In genomic region chr15:80780416-80781221, GRCh38 we compare ENCODE assay signal across 1 cellular context.
TF ChIP-seq lines count a peak whose summit lies in the region.

No MANE protein-coding gene starts in this region.

TF ChIP-seq in HepG2, 621 proteins besides CTCF, POLR2A, EP300 and RAD21 (continued from another document and continues in another):
- TF ChIP-seq, protein P1, sequence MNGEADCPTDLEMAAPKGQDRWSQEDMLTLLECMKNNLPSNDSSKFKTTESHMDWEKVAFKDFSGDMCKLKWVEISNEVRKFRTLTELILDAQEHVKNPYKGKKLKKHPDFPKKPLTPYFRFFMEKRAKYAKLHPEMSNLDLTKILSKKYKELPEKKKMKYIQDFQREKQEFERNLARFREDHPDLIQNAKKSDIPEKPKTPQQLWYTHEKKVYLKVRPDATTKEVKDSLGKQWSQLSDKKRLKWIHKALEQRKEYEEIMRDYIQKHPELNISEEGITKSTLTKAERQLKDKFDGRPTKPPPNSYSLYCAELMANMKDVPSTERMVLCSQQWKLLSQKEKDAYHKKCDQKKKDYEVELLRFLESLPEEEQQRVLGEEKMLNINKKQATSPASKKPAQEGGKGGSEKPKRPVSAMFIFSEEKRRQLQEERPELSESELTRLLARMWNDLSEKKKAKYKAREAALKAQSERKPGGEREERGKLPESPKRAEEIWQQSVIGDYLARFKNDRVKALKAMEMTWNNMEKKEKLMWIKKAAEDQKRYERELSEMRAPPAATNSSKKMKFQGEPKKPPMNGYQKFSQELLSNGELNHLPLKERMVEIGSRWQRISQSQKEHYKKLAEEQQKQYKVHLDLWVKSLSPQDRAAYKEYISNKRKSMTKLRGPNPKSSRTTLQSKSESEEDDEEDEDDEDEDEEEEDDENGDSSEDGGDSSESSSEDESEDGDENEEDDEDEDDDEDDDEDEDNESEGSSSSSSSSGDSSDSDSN (CRISPR knock-in tag; IDR thresholded peaks at IDR 0.05), result peak; percentile 61
- TF ChIP-seq MTA3 (CRISPR knock-in tag; IDR thresholded peaks at IDR 0.05), result no peak
- TF ChIP-seq POGZ (CRISPR knock-in tag; IDR thresholded peaks at IDR 0.05), result no peak
- peak; percentile 91 for TF ChIP-seq SNAI1 (CRISPR knock-in tag; IDR thresholded peaks at IDR 0.05; ENCODE audit: borderline replicate concordance)
- no peak for TF ChIP-seq NONO (IDR thresholded peaks at IDR 0.05)
- no peak for TF ChIP-seq NONO (CRISPR knock-in tag; conservative IDR thresholded peaks at IDR 0.05)
- peak; percentile 91 for TF ChIP-seq ZNF563 (CRISPR knock-in tag; IDR thresholded peaks at IDR 0.05)
- TF ChIP-seq SUZ12 (IDR thresholded peaks at IDR 0.05; ENCODE audit: low read depth, low read length), result no peak
- TF ChIP-seq SMAD3 (CRISPR knock-in tag; IDR thresholded peaks at IDR 0.05), result peak; percentile 94
- TF ChIP-seq HMGXB4 (CRISPR knock-in tag; IDR thresholded peaks at IDR 0.05; ENCODE audit: borderline replicate concordance in 1 of 2, low read depth in 1 of 2), result peak; percentile 49 to 60; a peak in 2 of 4 replicates
- TF ChIP-seq FOSL2 (CRISPR knock-in tag; IDR thresholded peaks at IDR 0.05), result peak; percentile 65
- no peak for TF ChIP-seq JUND (CRISPR knock-in tag; IDR thresholded peaks at IDR 0.05)
- TF ChIP-seq CEBPG (CRISPR knock-in tag; IDR thresholded peaks at IDR 0.05), result no peak
- TF ChIP-seq ZNF556 (CRISPR knock-in tag; IDR thresholded peaks at IDR 0.05; ENCODE audit: borderline replicate concordance), result 0 out of 2 replicates have a peak, but pooled peaks have one; percentile 54
- TF ChIP-seq, protein P2, sequence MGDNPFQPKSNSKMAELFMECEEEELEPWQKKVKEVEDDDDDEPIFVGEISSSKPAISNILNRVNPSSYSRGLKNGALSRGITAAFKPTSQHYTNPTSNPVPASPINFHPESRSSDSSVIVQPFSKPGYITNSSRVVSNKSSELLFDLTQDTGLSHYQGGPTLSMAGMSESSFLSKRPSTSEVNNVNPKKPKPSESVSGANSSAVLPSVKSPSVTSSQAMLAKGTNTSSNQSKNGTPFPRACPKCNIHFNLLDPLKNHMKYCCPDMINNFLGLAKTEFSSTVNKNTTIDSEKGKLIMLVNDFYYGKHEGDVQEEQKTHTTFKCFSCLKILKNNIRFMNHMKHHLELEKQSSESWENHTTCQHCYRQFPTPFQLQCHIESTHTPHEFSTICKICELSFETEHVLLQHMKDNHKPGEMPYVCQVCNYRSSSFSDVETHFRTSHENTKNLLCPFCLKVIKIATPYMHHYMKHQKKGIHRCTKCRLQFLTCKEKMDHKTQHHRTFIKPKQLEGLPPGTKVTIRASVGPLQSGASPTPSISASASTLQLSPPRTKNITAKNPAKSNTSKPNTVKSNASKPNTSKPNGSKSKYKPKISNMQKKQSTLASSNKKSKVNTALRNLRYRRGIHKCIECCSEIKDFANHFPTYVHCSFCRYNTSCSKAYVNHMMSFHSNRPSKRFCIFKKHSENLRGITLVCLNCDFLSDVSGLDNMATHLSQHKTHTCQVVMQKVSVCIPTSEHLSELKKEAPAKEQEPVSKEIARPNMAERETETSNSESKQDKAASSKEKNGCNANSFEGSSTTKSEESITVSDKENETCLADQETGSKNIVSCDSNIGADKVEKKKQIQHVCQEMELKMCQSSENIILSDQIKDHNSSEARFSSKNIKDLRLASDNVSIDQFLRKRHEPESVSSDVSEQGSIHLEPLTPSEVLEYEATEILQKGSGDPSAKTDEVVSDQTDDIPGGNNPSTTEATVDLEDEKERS (CRISPR knock-in tag; IDR thresholded peaks at IDR 0.05), result peak; percentile 79; the same call in 1 of the 2 replicates
- TF ChIP-seq ZNF670 (CRISPR knock-in tag; IDR thresholded peaks at IDR 0.05; ENCODE audit: borderline replicate concordance), result peak; percentile 86
- peak; percentile 68; the same call in 1 of the 2 replicates for TF ChIP-seq PRDM10 (CRISPR knock-in tag; IDR thresholded peaks at IDR 0.05; ENCODE audit: low read depth)
- peak; percentile 59; the same call in 1 of the 2 replicates for TF ChIP-seq ZNF746 (CRISPR knock-in tag; IDR thresholded peaks at IDR 0.05)
- TF ChIP-seq, protein P3, sequence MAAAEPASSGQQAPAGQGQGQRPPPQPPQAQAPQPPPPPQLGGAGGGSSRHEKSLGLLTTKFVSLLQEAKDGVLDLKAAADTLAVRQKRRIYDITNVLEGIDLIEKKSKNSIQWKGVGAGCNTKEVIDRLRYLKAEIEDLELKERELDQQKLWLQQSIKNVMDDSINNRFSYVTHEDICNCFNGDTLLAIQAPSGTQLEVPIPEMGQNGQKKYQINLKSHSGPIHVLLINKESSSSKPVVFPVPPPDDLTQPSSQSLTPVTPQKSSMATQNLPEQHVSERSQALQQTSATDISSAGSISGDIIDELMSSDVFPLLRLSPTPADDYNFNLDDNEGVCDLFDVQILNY (CRISPR knock-in tag; conservative IDR thresholded peaks at IDR 0.05), result peak; percentile 80
- peak; percentile 95 for TF ChIP-seq MEIS2 (CRISPR knock-in tag; IDR thresholded peaks at IDR 0.05)
- TF ChIP-seq, protein P4, sequence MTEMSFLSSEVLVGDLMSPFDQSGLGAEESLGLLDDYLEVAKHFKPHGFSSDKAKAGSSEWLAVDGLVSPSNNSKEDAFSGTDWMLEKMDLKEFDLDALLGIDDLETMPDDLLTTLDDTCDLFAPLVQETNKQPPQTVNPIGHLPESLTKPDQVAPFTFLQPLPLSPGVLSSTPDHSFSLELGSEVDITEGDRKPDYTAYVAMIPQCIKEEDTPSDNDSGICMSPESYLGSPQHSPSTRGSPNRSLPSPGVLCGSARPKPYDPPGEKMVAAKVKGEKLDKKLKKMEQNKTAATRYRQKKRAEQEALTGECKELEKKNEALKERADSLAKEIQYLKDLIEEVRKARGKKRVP (CRISPR knock-in tag; IDR thresholded peaks at IDR 0.05), result 0 out of 4 replicates have a peak, but pooled peaks of 1 of the 2 experiments have one; percentile 38
- TF ChIP-seq SIN3A (IDR thresholded peaks at IDR 0.05; ENCODE audit: borderline replicate concordance, low read depth, low read length), result peak; percentile 98
- peak; percentile 95 for TF ChIP-seq BORCS8-MEF2B (CRISPR knock-in tag; IDR thresholded peaks at IDR 0.05)
- TF ChIP-seq NR2F6 (IDR thresholded peaks at IDR 0.05), result no peak
- peak; percentile 56; the same call in 1 of the 2 replicates for TF ChIP-seq NR2F6 (CRISPR knock-in tag; IDR thresholded peaks at IDR 0.05)
- peak; percentile 70 for TF ChIP-seq ETV5 (CRISPR knock-in tag; IDR thresholded peaks at IDR 0.05; ENCODE audit: borderline replicate concordance)
- TF ChIP-seq, protein P5, sequence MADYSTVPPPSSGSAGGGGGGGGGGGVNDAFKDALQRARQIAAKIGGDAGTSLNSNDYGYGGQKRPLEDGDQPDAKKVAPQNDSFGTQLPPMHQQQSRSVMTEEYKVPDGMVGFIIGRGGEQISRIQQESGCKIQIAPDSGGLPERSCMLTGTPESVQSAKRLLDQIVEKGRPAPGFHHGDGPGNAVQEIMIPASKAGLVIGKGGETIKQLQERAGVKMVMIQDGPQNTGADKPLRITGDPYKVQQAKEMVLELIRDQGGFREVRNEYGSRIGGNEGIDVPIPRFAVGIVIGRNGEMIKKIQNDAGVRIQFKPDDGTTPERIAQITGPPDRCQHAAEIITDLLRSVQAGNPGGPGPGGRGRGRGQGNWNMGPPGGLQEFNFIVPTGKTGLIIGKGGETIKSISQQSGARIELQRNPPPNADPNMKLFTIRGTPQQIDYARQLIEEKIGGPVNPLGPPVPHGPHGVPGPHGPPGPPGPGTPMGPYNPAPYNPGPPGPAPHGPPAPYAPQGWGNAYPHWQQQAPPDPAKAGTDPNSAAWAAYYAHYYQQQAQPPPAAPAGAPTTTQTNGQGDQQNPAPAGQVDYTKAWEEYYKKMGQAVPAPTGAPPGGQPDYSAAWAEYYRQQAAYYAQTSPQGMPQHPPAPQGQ (CRISPR knock-in tag; IDR thresholded peaks at IDR 0.05; ENCODE audit: borderline replicate concordance), result no peak
- TF ChIP-seq MAZ (IDR thresholded peaks at IDR 0.05; ENCODE audit: borderline replicate concordance, low read depth, low read length), result no peak
- TF ChIP-seq MAZ (CRISPR knock-in tag; IDR thresholded peaks at IDR 0.05; ENCODE audit: low read depth), result peak; percentile 69
- no peak for TF ChIP-seq CSRNP2 (CRISPR knock-in tag; conservative IDR thresholded peaks at IDR 0.05; ENCODE audit: low read depth)
- TF ChIP-seq ZNF788 (CRISPR knock-in tag; IDR thresholded peaks at IDR 0.05; ENCODE audit: borderline replicate concordance), result peak; percentile 81; the same call in 1 of the 2 replicates
- peak; percentile 15; the same call in 1 of the 2 replicates for TF ChIP-seq KDM1A (CRISPR knock-in tag; IDR thresholded peaks at IDR 0.05)
- TF ChIP-seq PITX1 (CRISPR knock-in tag; IDR thresholded peaks at IDR 0.05), result peak; percentile 60; the same call in 1 of the 2 replicates
- 0 out of 4 replicates have a peak, but pooled peaks of 1 of the 2 experiments have one; percentile 23 for TF ChIP-seq NR2F1 (CRISPR knock-in tag; IDR thresholded peaks at IDR 0.05)
- TF ChIP-seq ISL2 (CRISPR knock-in tag; IDR thresholded peaks at IDR 0.05), result peak; percentile 80
- no peak for TF ChIP-seq MZF1 (CRISPR knock-in tag; IDR thresholded peaks at IDR 0.05; ENCODE audit: borderline replicate concordance)
- peak; percentile 98 for TF ChIP-seq KLF6 (CRISPR knock-in tag; IDR thresholded peaks at IDR 0.05)
- peak; percentile 97; the same call in 1 of the 2 replicates for TF ChIP-seq AHR (CRISPR knock-in tag; IDR thresholded peaks at IDR 0.05)
- TF ChIP-seq CBFB (CRISPR knock-in tag; IDR thresholded peaks at IDR 0.05), result peak; percentile 47; the same call in 1 of the 2 replicates
- TF ChIP-seq MIER3 (CRISPR knock-in tag; IDR thresholded peaks at IDR 0.05; ENCODE audit: borderline replicate concordance), result peak; percentile 83; the same call in 1 of the 2 replicates
- 0 out of 2 replicates have a peak, but pooled peaks have one; percentile 29 for TF ChIP-seq DMAP1 (CRISPR knock-in tag; IDR thresholded peaks at IDR 0.05)
- TF ChIP-seq ZNF740 (CRISPR knock-in tag; IDR thresholded peaks at IDR 0.05), result no peak
- no peak for TF ChIP-seq ZKSCAN1 (IDR thresholded peaks at IDR 0.05; ENCODE audit: low read length)
- no peak for TF ChIP-seq NCOA1 (CRISPR knock-in tag; IDR thresholded peaks at IDR 0.05)
- TF ChIP-seq ZNF354B (CRISPR knock-in tag; IDR thresholded peaks at IDR 0.05), result 0 out of 2 replicates have a peak, but pooled peaks have one; percentile 66
- TF ChIP-seq EED (CRISPR knock-in tag; IDR thresholded peaks at IDR 0.05), result no peak; the same call in 1 of the 2 replicates
- TF ChIP-seq ZNF703 (CRISPR knock-in tag; IDR thresholded peaks at IDR 0.05; ENCODE audit: borderline replicate concordance), result no peak
- TF ChIP-seq LCORL (IDR thresholded peaks at IDR 0.05), result no peak
- no peak for TF ChIP-seq LCORL (CRISPR knock-in tag; IDR thresholded peaks at IDR 0.05)
